20 cellular contexts compared by ENCODE assay signal in the genomic region with DNA sequence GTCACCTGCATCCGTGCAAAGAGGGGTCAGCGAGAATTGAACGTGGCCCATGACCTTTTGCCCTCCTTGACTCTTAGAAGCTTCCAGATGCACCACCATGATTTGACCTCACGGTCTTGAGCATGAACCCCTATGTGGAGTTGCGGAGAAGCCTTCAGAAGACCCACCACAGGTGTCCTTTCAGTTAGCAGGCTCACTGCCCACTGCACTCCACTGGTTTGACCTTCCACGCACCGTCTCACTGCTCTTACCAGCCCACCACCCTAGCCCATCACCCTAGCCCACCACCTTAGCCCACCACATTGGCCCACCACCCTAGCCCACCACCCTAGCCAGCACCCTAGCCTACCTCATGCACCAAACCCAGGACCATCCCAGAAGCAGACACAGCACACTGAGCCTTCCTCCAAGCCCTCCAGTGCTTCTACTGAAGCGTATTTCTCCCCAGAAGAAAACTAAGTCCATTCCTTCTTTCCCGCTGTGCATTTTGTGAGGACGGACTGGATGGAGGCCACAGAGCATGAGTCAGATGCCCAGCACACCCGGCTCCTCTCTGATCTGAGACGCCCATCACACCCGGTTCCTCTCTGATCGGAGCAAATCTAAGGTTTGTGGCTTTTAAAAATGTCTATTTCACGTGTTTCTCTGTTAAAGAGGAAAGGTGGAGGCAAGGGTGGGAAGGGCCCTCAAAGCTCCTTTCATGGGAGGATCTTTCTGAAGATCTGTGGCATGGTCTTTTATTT. TPM values are rescaled to one million over a fixed set of nuclear protein-coding genes. Genes with fewer than 3 reads are reported as not detected.
DNase-seq lines count a peak whose midpoint lies in the region; ATAC-seq, FAIRE-seq and TF ChIP-seq lines count a peak whose summit lies in the region.
"Had no signal": no experiment of that assay in that cellular context is flagged by ENCODE, and none has a peak within 500 bp of the region (broad histone marks: within the 10 kb centered on the region; RNA-seq: fewer than 3 reads in every experiment).

No MANE protein-coding gene starts in this region.

- CTCF ChIA-PET in H1 (lab: Charles Lee; ENCODE audit: partially characterized antibody), result interaction anchor here (1.3 to 1.8 kb wide), 2 partner anchors 39 to 331 kb away, joined by 3 to 8 read pairs; no protein-coding TSS in a partner anchor

- no peak for FAIRE-seq in H1 (lab: Jason Lieb, UNC)
- FAIRE-seq: D721Med, H54 had no signal

- H3K14ac ChIP-seq in H1 (ENCODE audit: insufficient read length), result no peak overlapping the region

- no peak overlapping the region for H2AFZ ChIP-seq in H1 (ENCODE audit: low read length)

- peaks cover 0 to under 1% (median 0%) of the 10 kb centered on the region in 4 experiments; a peak in 1 of 7 replicates for H3K4me1 ChIP-seq in H1 (replicated peaks in 1 of 4; ENCODE audit: control insufficient read depth in 3 of 4, insufficient read depth in 4 of 4, low read length in 3 of 4)

- H3K56ac ChIP-seq in H1 (replicated peaks; ENCODE audit: insufficient read length, low read depth, low read length), result no peak overlapping the region

- H3K23me2 ChIP-seq in H1 (ENCODE audit: low read depth, low read length), result peaks cover 4% of the 10 kb centered on the region; the same call in 1 of the 2 replicates

- H2BK20ac ChIP-seq in H1 (ENCODE audit: low read length), result no peak overlapping the region

- 90% methylated on average over 15 of the region's 15 CpGs; no CpG with 5 or more reads in 1 of the 2 experiments for WGBS in H1 (ENCODE audit: extremely low coverage in 1 of 2, insufficient coverage in 1 of 2, insufficient read length in 1 of 2, insufficient replicate concordance in 2 of 2, low coverage in 1 of 2, low lambda C conversion rate in 2 of 2, missing lambda C conversion rate in 1 of 2), 2 experiments

- no peak overlapping the region for H3K27ac Mint-ChIP-seq in osteocyte (ENCODE audit: unreplicated experiment)
- H3K27ac Mint-ChIP-seq: HFFc6 had no signal

- H4K20me1 ChIP-seq in H1 (replicated peaks in 1 of 2; ENCODE audit: control insufficient read depth in 1 of 2, insufficient read depth in 2 of 2, low read length in 2 of 2), result no peaks in the 10 kb centered on the region

- H3K9me3 ChIP-seq in H1 (ENCODE audit: insufficient read depth in 2 of 2, low read depth in 1 of 2, low read length in 1 of 2), result no peaks in the 10 kb centered on the region

- H4K91ac ChIP-seq in H1 (replicated peaks; ENCODE audit: insufficient read length, low read length), result no peak overlapping the region

- no peak overlapping the region for H3K18ac ChIP-seq in H1 (ENCODE audit: extremely low read depth, low read length)

- no peaks in the 10 kb centered on the region for H3K4me1 Mint-ChIP-seq in osteocyte (ENCODE audit: unreplicated experiment)

- no peak for TF ChIP-seq CTCF in H1 (IDR thresholded peaks at IDR 0.05; ENCODE audit: control extremely low read depth in 1 of 3, insufficient read depth in 1 of 3, low read depth in 1 of 3, low read length in 3 of 3)
- TF ChIP-seq CTCF in osteocyte (IDR thresholded peaks at IDR 0.05), result no peak
- no peak for TF ChIP-seq CTCF in brain microvascular endothelial cell (IDR thresholded peaks at IDR 0.05; ENCODE audit: low read depth, low read length, missing control alignments)

- H4K5ac ChIP-seq in H1 (ENCODE audit: insufficient read length, low read depth, low read length), result no peak overlapping the region

- H4K8ac ChIP-seq in H1 (ENCODE audit: extremely low read depth, insufficient read depth, low read length), result no peak overlapping the region

- no peak for TF ChIP-seq POLR2A in H1 (IDR thresholded peaks at IDR 0.05; ENCODE audit: control extremely low read depth in 1 of 2, low read depth in 2 of 2, low read length in 2 of 2)

- no peak overlapping the region for H3K4ac ChIP-seq in H1 (replicated peaks; ENCODE audit: insufficient read length, low read depth, low read length)

- H3K27me3 ChIP-seq in H1 (replicated peaks in 1 of 4; ENCODE audit: control insufficient read depth in 3 of 4, extremely low read depth in 1 of 4, insufficient read depth in 3 of 4, low read length in 3 of 4) (peaks cover 3 to 19% (median 18%) of the 10 kb centered on the region in 4 experiments), brain microvascular endothelial cell (replicated peaks) (no peaks in the 10 kb centered on the region)

- H3K4me3 Mint-ChIP-seq in osteocyte (ENCODE audit: unreplicated experiment), result no peak overlapping the region
- H3K4me3 Mint-ChIP-seq: HFFc6 had no signal

- no peak overlapping the region for H2AK5ac ChIP-seq in H1 (ENCODE audit: low read depth, low read length)

- TF ChIP-seq EP300 in H1 (IDR thresholded peaks at IDR 0.05; ENCODE audit: borderline replicate concordance in 1 of 2, low read depth in 2 of 2, low read length in 2 of 2), result no peak

- DNase-seq in A172 (ENCODE audit: low spot score) (peak; percentile 46), HT-29 (ENCODE audit: low spot score) (peak; percentile 1), H1 (ENCODE audit: low read depth in 1 of 2, low spot score in 2 of 2) (no peak), osteocyte (ENCODE audit: extremely low spot score, unreplicated experiment) (peak; percentile 77), brain microvascular endothelial cell (no peak), NK-92 (lab: John Stamatoyannopoulos, UW; ENCODE audit: unreplicated experiment) (no peak)
- DNase-seq: ACHN, HFFc6, NCI-H524, PC-3, SIG-M5 had no signal

- in situ Hi-C loops in brain microvascular endothelial cell (cut with HindIII; ENCODE audit: low pct_ligation_motif_present, low sequenced_read_pairs), result no loop called here

- H3K23ac ChIP-seq in H1 (ENCODE audit: insufficient read length), result no peak overlapping the region

- no peaks in the 10 kb centered on the region for H3K36me3 ChIP-seq in H1 (ENCODE audit: control insufficient read depth in 2 of 4, insufficient read depth in 4 of 4, low read length in 3 of 4)
- no peaks in the 10 kb centered on the region for H3K36me3 ChIP-seq in brain microvascular endothelial cell (replicated peaks)

- no peaks in the 10 kb centered on the region for H3K9me3 Mint-ChIP-seq in osteocyte (ENCODE audit: unreplicated experiment)

- POLR2A ChIA-PET in H1 (lab: Charles Lee; ENCODE audit: partially characterized antibody), result no interaction called here

- no peak overlapping the region for H3K4me2 ChIP-seq in H1 (ENCODE audit: insufficient read depth in 1 of 2, low read depth in 2 of 2, low read length in 2 of 2)
- H3K4me2 ChIP-seq: KMS-11 had no signal

- no peaks in the 10 kb centered on the region for H3K36me3 Mint-ChIP-seq in osteocyte (ENCODE audit: unreplicated experiment)

- ATAC-seq in GM19351 (IDR thresholded peaks at IDR 0.05; ENCODE audit: unreplicated experiment), result no peak
- ATAC-seq: PC-3, SK-N-SH treated with all-trans-retinoic acid at 6 μM for 48 hours had no signal

- no peak overlapping the region for H2BK5ac ChIP-seq in H1 (ENCODE audit: low read depth, low read length)

- H3K27ac ChIP-seq in H1 (ENCODE audit: low read depth, low read length) (no peak overlapping the region), brain microvascular endothelial cell (no peak overlapping the region)
- H3K27ac ChIP-seq: C4-2B, KMS-11, RWPE1 had no signal

- H3K27me3 Mint-ChIP-seq in osteocyte (ENCODE audit: unreplicated experiment), result peaks cover 21% of the 10 kb centered on the region

- H3K9ac ChIP-seq in H1 (replicated peaks in 1 of 4; ENCODE audit: extremely low read depth in 1 of 4, low read depth in 3 of 4, low read length in 3 of 4), result no peak overlapping the region
- H3K9ac ChIP-seq: KMS-11 had no signal

- H3K4me3 ChIP-seq in H1 (ENCODE audit: extremely low read depth in 1 of 4, insufficient read depth in 2 of 4, low read depth in 3 of 4, low read length in 4 of 4) (no peak overlapping the region), brain microvascular endothelial cell (ENCODE audit: low read depth, low read length) (no peak overlapping the region)

- H3K79me1 ChIP-seq in H1 (ENCODE audit: low read depth, low read length), result no peaks in the 10 kb centered on the region

- TF ChIP-seq RAD21 in H1 (IDR thresholded peaks at IDR 0.05 in 1 of 2, conservative IDR thresholded peaks at IDR 0.05 in 1 of 2; ENCODE audit: low read depth in 2 of 2, low read length in 2 of 2), result no peak

- H2BK12ac ChIP-seq in H1 (ENCODE audit: low read depth, low read length), result 0 out of 2 replicates have a peak overlapping the region, but pooled peaks have one; percentile 50

- H2BK15ac ChIP-seq in H1 (ENCODE audit: low read length), result no peak overlapping the region

- H2BK120ac ChIP-seq in H1 (replicated peaks; ENCODE audit: low read depth, low read length), result no peak overlapping the region

- H3K79me2 ChIP-seq in H1 (ENCODE audit: control insufficient read depth in 1 of 2, insufficient read depth in 2 of 2, low read length in 2 of 2), result no peaks in the 10 kb centered on the region

TF ChIP-seq in H1, 55 proteins besides CTCF, POLR2A, EP300 and RAD21 (continues in another document):
- TF ChIP-seq ZNF274 (IDR thresholded peaks at IDR 0.05; ENCODE audit: borderline replicate concordance, extremely low read depth, low read length) (no peak), NRF1 (IDR thresholded peaks at IDR 0.05; ENCODE audit: low read depth, low read length) (no peak), BACH1 (IDR thresholded peaks at IDR 0.05; ENCODE audit: low read length) (no peak), KDM4A (IDR thresholded peaks at IDR 0.05; ENCODE audit: low read depth, low read length, severe bottlenecking) (no peak), KDM5A (IDR thresholded peaks at IDR 0.05; ENCODE audit: low read length) (no peak), CREB1 (IDR thresholded peaks at IDR 0.05) (no peak), MAFK (IDR thresholded peaks at IDR 0.05; ENCODE audit: low read depth, low read length) (no peak), TBP (IDR thresholded peaks at IDR 0.05; ENCODE audit: low read depth, low read length) (no peak)
- TF ChIP-seq, protein P1, sequence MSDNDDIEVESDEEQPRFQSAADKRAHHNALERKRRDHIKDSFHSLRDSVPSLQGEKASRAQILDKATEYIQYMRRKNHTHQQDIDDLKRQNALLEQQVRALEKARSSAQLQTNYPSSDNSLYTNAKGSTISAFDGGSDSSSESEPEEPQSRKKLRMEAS (IDR thresholded peaks at IDR 0.05), result no peak

RNA-seq across cellular contexts. Expression of a gene that starts 45.8 kb away (rescaled TPM):
- total RNA-seq in A172 (2014; rRNA removed; shearing (Covaris generic)), result not detected in 2 replicates
- total RNA-seq in HT-29 (2014; rRNA removed; shearing (Covaris generic)), result not detected in 2 replicates
- 0.09 and 0.11 TPM in 2 replicates for total RNA-seq in H1 (2021; fragmentation: NEBNext Ultra II Directional; extraction: Animal tissue kit (Norgen Biotek cat#: 25700))
- 0.03 and 0.05 TPM in 2 replicates for polyA plus RNA-seq in H1 (2011; rRNA removed)
- polyA plus RNA-seq in H1 (2011; cell fraction: cytosol; rRNA removed), result 0.04 TPM
- polyA plus RNA-seq in H1 (2011; cell fraction: nucleus; rRNA removed), result 0.11 TPM
- polyA plus RNA-seq in H1 (2012, experiment 1 of 2), result 0.09 to 0.11 TPM (median 0.09 TPM) in 3 of 4 replicates, not detected in the other
- 0.20 TPM for polyA plus RNA-seq in H1 (2012, experiment 2 of 2)
- polyA plus RNA-seq in H1 (2013, experiment 1 of 2), result 0.08 TPM
- polyA plus RNA-seq in H1 (2013, experiment 2 of 2), result 0.06 TPM
- polyA minus RNA-seq in H1 (2011; rRNA and poly(A)+ RNA removed), result 0.07 TPM in 1 of 2 replicates, not detected in the other
- polyA minus RNA-seq in H1 (2011; cell fraction: cytosol; rRNA and poly(A)+ RNA removed), result not detected
- polyA minus RNA-seq in H1 (2011; cell fraction: nucleus; rRNA and poly(A)+ RNA removed), result 0.20 TPM
- total RNA-seq in osteocyte, result not detected in 2 replicates
- total RNA-seq: HFFc6, HT1080, M059J, PC-3 had no signal

Comparison
In these comparisons a context has a peak if more than half of its experiments do, and no peak if none do; other contexts are left out.
1. DNase-seq: peak in A172 (single experiment), HT-29 (single experiment) and osteocyte (single experiment); none in H1 (0 of 2), brain microvascular endothelial cell (single experiment) and NK-92 (single experiment).